Comparison of ENCODE assay signal across 5 cellular contexts in genomic region chr16:62137991-62138390, GRCh38.
"Had no signal": no experiment of that assay in that cellular context is flagged by ENCODE, and none has a peak within 500 bp of the region (broad histone marks: within the 10 kb centered on the region; RNA-seq: fewer than 3 reads in every experiment).

No MANE protein-coding gene starts in this region.

- ATAC-seq: GM23338, HepG2 had no signal

- DNase-seq: H9, HCEC 1CT, KBM-7 had no signal
